9 cellular contexts compared by ENCODE assay signal in the genomic region with DNA sequence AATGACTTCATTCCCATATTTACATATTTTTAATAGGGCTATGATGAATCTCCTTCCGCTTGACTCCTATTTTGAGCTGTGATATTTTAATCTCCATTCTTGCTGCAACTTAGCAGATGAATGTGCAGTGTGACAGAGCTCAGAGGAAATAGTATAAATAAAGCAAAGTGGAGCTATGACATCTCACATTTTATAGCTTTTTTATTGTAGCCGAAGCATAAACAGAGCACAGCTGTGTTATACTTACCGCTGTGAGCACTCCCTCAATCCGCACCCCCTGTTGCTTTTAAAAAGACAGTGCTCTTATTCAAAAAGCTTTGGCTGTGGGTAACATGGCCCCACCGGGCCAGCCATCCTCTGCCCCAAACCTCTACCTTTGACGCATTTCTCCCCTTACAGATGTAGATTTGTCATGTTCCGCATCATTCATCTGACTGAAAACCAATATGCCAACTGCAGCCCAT.
DNase-seq lines count a peak whose midpoint lies in the region; ATAC-seq and TF ChIP-seq lines count a peak whose summit lies in the region.
"Had no signal": no experiment of that assay in that cellular context is flagged by ENCODE, and none has a peak within 500 bp of the region (broad histone marks: within the 10 kb centered on the region; RNA-seq: fewer than 3 reads in every experiment).

No MANE protein-coding gene starts in this region.

- intact Hi-C loops in mucosa of descending colon (cut with DNase I, micrococcal nuclease), result no loop called here

- H3K9me3 ChIP-seq in mucosa of descending colon, result no peaks in the 10 kb centered on the region

- peaks cover 5% of the 10 kb centered on the region for H3K4me1 ChIP-seq in mucosa of descending colon (ENCODE audit: low read depth)

- TF ChIP-seq CTCF in mucosa of descending colon (IDR thresholded peaks at IDR 0.05), result no peak

- no peak overlapping the region for H3K4me3 ChIP-seq in mucosa of descending colon

- ATAC-seq in GM18868 (IDR thresholded peaks at IDR 0.05; ENCODE audit: unreplicated experiment), result peak; percentile 68
- peak; percentile 39 for ATAC-seq in HG02870 (IDR thresholded peaks at IDR 0.05; ENCODE audit: unreplicated experiment)
- peak; percentile 93 for ATAC-seq in mucosa of descending colon

- DNase-seq in NCI-H748 treated with DMSO at 0.1 percent for 48 hours (lab: John Stamatoyannopoulos, UW) (peak; percentile 28), mucosa of descending colon (peak in 1 of 3 donors; percentile 33), amygdala (lab: John Stamatoyannopoulos, UW) (no peak), pons (ENCODE audit: low spot score) (no peak), 8988T (no peak)
- DNase-seq in activated naive CD4-positive, alpha-beta T cell (lab: John Stamatoyannopoulos, UW), result no peak
- DNase-seq: NCI-H1930 had no signal

- no peaks in the 10 kb centered on the region for H3K36me3 ChIP-seq in mucosa of descending colon (ENCODE audit: low read depth)

Comparison
In these comparisons a context has a peak if more than half of its experiments do, and no peak if none do; other contexts are left out.
1. ATAC-seq: peak in every context shown above with its lines; median percentile 93 in mucosa of descending colon; 68 in GM18868; 39 in HG02870.